In the genomic region with DNA sequence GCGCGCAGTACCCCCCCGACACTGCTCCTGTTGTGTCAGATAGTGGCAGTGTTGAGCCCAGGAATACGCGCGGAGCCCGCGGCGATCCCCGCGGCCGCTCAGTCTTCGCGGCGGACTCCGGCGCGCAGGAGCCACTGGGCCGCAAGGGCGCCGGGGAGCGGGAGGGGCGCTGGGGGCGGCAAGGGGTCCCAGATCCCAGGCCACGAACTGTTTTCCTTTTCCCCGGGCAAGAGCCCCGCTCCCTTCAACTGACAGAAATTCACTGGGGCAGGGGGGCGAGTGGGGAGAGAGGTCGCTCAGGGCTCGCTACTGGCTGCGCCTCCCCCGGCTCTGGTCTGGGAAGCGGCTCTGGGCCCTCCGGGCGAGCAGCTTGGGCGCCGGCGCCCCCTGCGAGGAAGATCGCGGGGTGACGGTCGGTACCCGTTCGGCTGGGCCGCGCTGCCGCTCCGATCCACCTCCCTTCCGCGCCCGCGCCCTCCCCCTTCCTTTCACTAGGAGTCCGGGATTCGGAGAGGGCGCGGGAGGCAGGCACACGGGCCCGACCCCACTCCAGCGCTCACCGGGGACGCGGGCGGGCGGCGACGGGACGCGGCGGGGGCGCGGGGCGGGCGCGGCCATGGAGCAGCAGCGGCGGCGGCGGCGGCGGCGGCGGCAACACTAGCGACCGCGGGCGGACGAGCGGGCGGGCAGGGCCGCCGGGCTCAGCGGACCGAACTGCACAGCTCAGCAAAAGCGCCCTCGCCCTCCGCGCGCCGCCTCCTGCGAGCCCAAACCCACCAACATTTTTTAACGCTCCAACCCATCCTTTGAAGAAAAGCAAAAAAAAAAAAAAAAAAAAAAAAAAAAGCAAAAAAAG, we compare ENCODE assay signal across 8 cellular contexts. TPM values are rescaled to one million over a fixed set of nuclear protein-coding genes. Genes with fewer than 3 reads are reported as not detected.
DNase-seq lines count a peak whose midpoint lies in the region; ATAC-seq lines count a peak whose summit lies in the region.

No MANE protein-coding gene starts in this region.

- peak; percentile 89 for ATAC-seq in GM19463 (IDR thresholded peaks at IDR 0.05; ENCODE audit: unreplicated experiment)

- DNase-seq in COR-L47 (lab: John Stamatoyannopoulos, UW) (peak; percentile 94), HK-2 (ENCODE audit: unreplicated experiment) (peak; percentile 74), NCI-H82 treated with DMSO at 0.1 percent for 48 hours (lab: John Stamatoyannopoulos, UW; ENCODE audit: unreplicated experiment) (peak; percentile 47), activated T-cell treated with anti-CD3 and anti-CD28 coated beads for 24 hours (ENCODE audit: low read depth) (peak; percentile 62), epithelial cell of prostate (ENCODE audit: low read depth, low spot score) (peak; percentile 50), mucosa of gallbladder (ENCODE audit: low spot score) (peak; percentile 89)
- DNase-seq in stimulated activated CD8-positive, alpha-beta memory T cell treated with anti-CD3 and anti-CD28 coated beads, Interleukin-4, amount 100 ng/mL, for 24 hours (ENCODE audit: low read depth): peak; percentile 65

- H3K27ac ChIP-seq in epithelial cell of prostate: peak overlapping the region; percentile 87

RNA-seq across cellular contexts. Expression of a gene that starts 1.4 kb away (rescaled TPM):
- total RNA-seq in mucosa of gallbladder: 36.2 TPM

Comparison
In these comparisons a context has a peak if more than half of its experiments do, and no peak if none do; other contexts are left out.
1. Peak in every context shown above with its lines: DNase-seq, ATAC-seq and H3K27ac ChIP-seq.